In genomic region chr6:18154507-18155272, GRCh38 we compare ENCODE assay signal across 1 cellular context.
TF ChIP-seq lines count a peak whose summit lies in the region.

TPMT (minus strand) TSS chr6:18155077; CDS start chr6:18149127, 5,950 bp downstream.

TF ChIP-seq in HepG2, 621 proteins besides CTCF, POLR2A, EP300 and RAD21 (continued from another document and continues in another):
- TF ChIP-seq, protein P1, sequence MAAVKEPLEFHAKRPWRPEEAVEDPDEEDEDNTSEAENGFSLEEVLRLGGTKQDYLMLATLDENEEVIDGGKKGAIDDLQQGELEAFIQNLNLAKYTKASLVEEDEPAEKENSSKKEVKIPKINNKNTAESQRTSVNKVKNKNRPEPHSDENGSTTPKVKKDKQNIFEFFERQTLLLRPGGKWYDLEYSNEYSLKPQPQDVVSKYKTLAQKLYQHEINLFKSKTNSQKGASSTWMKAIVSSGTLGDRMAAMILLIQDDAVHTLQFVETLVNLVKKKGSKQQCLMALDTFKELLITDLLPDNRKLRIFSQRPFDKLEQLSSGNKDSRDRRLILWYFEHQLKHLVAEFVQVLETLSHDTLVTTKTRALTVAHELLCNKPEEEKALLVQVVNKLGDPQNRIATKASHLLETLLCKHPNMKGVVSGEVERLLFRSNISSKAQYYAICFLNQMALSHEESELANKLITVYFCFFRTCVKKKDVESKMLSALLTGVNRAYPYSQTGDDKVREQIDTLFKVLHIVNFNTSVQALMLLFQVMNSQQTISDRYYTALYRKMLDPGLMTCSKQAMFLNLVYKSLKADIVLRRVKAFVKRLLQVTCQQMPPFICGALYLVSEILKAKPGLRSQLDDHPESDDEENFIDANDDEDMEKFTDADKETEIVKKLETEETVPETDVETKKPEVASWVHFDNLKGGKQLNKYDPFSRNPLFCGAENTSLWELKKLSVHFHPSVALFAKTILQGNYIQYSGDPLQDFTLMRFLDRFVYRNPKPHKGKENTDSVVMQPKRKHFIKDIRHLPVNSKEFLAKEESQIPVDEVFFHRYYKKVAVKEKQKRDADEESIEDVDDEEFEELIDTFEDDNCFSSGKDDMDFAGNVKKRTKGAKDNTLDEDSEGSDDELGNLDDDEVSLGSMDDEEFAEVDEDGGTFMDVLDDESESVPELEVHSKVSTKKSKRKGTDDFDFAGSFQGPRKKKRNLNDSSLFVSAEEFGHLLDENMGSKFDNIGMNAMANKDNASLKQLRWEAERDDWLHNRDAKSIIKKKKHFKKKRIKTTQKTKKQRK (IDR thresholded peaks at IDR 0.05; ENCODE audit: low read length), result no peak
- no peak for TF ChIP-seq ZXDC (CRISPR knock-in tag; IDR thresholded peaks at IDR 0.05)
- TF ChIP-seq, protein P2, sequence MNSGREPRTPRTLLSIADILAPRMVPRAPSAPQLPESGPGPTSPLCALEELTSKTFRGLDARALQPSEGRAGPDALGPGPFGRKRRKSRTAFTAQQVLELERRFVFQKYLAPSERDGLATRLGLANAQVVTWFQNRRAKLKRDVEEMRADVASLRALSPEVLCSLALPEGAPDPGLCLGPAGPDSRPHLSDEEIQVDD (CRISPR knock-in tag; IDR thresholded peaks at IDR 0.05; ENCODE audit: borderline replicate concordance), result no peak
- TF ChIP-seq ZNF589 (CRISPR knock-in tag; conservative IDR thresholded peaks at IDR 0.05), result no peak; the same call in 1 of the 2 replicates
- TF ChIP-seq STAG1 (CRISPR knock-in tag; IDR thresholded peaks at IDR 0.05), result no peak
- no peak for TF ChIP-seq DPF2 (CRISPR knock-in tag; IDR thresholded peaks at IDR 0.05; ENCODE audit: borderline replicate concordance, low read depth)
- TF ChIP-seq ZBTB8A (CRISPR knock-in tag; IDR thresholded peaks at IDR 0.05; ENCODE audit: borderline replicate concordance, low read depth), result no peak
- TF ChIP-seq MYNN (CRISPR knock-in tag; IDR thresholded peaks at IDR 0.05; ENCODE audit: low read depth), result no peak
- TF ChIP-seq SOX5 (CRISPR knock-in tag; IDR thresholded peaks at IDR 0.05; ENCODE audit: borderline replicate concordance), result no peak
- TF ChIP-seq MTA1 (CRISPR knock-in tag; IDR thresholded peaks at IDR 0.05; ENCODE audit: borderline replicate concordance), result no peak
- no peak for TF ChIP-seq ZKSCAN8 (CRISPR knock-in tag; IDR thresholded peaks at IDR 0.05; ENCODE audit: borderline replicate concordance)
- no peak for TF ChIP-seq NCOA5 (CRISPR knock-in tag; IDR thresholded peaks at IDR 0.05)
- no peak for TF ChIP-seq JUN (CRISPR knock-in tag; IDR thresholded peaks at IDR 0.05)
- TF ChIP-seq, protein P3, sequence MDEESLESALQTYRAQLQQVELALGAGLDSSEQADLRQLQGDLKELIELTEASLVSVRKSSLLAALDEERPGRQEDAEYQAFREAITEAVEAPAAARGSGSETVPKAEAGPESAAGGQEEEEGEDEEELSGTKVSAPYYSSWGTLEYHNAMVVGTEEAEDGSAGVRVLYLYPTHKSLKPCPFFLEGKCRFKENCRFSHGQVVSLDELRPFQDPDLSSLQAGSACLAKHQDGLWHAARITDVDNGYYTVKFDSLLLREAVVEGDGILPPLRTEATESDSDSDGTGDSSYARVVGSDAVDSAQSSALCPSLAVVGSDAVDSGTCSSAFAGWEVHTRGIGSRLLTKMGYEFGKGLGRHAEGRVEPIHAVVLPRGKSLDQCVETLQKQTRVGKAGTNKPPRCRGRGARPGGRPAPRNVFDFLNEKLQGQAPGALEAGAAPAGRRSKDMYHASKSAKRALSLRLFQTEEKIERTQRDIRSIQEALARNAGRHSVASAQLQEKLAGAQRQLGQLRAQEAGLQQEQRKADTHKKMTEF (CRISPR knock-in tag; IDR thresholded peaks at IDR 0.05), result peak; percentile 66
- TF ChIP-seq NR2F2 (IDR thresholded peaks at IDR 0.05; ENCODE audit: borderline replicate concordance, low read depth), result 0 out of 2 replicates have a peak, but pooled peaks have one; percentile 18
- no peak for TF ChIP-seq IKZF1 (IDR thresholded peaks at IDR 0.05)
- TF ChIP-seq ZSCAN21 (CRISPR knock-in tag; IDR thresholded peaks at IDR 0.05; ENCODE audit: borderline replicate concordance), result no peak; the same call in 1 of the 2 replicates
- TF ChIP-seq SIX4 (CRISPR knock-in tag; IDR thresholded peaks at IDR 0.05), result no peak
- no peak for TF ChIP-seq ZNF782 (CRISPR knock-in tag; IDR thresholded peaks at IDR 0.05; ENCODE audit: borderline replicate concordance)
- TF ChIP-seq ZNF549 (CRISPR knock-in tag; IDR thresholded peaks at IDR 0.05), result no peak
- TF ChIP-seq, protein P4, sequence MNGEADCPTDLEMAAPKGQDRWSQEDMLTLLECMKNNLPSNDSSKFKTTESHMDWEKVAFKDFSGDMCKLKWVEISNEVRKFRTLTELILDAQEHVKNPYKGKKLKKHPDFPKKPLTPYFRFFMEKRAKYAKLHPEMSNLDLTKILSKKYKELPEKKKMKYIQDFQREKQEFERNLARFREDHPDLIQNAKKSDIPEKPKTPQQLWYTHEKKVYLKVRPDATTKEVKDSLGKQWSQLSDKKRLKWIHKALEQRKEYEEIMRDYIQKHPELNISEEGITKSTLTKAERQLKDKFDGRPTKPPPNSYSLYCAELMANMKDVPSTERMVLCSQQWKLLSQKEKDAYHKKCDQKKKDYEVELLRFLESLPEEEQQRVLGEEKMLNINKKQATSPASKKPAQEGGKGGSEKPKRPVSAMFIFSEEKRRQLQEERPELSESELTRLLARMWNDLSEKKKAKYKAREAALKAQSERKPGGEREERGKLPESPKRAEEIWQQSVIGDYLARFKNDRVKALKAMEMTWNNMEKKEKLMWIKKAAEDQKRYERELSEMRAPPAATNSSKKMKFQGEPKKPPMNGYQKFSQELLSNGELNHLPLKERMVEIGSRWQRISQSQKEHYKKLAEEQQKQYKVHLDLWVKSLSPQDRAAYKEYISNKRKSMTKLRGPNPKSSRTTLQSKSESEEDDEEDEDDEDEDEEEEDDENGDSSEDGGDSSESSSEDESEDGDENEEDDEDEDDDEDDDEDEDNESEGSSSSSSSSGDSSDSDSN (CRISPR knock-in tag; IDR thresholded peaks at IDR 0.05), result no peak
- TF ChIP-seq NFYC (CRISPR knock-in tag; IDR thresholded peaks at IDR 0.05), result peak; percentile 39; the same call in 1 of the 2 replicates
- no peak; the same call in 1 of the 2 replicates for TF ChIP-seq SNAPC2 (CRISPR knock-in tag; IDR thresholded peaks at IDR 0.05)
- TF ChIP-seq ZNF17 (CRISPR knock-in tag; IDR thresholded peaks at IDR 0.05), result no peak
- no peak for TF ChIP-seq THAP7 (CRISPR knock-in tag; IDR thresholded peaks at IDR 0.05)
- TF ChIP-seq FOXC1 (CRISPR knock-in tag; IDR thresholded peaks at IDR 0.05; ENCODE audit: borderline replicate concordance), result peak; percentile 46; the same call in 1 of the 2 replicates
- TF ChIP-seq HHEX (CRISPR knock-in tag; IDR thresholded peaks at IDR 0.05), result no peak
- no peak for TF ChIP-seq NKX3-1 (CRISPR knock-in tag; IDR thresholded peaks at IDR 0.05)
- TF ChIP-seq KLF6 (CRISPR knock-in tag; IDR thresholded peaks at IDR 0.05), result 0 out of 2 replicates have a peak, but pooled peaks have one; percentile 32
- TF ChIP-seq RERE (CRISPR knock-in tag; IDR thresholded peaks at IDR 0.05; ENCODE audit: low read depth), result no peak
- TF ChIP-seq ZKSCAN1 (IDR thresholded peaks at IDR 0.05; ENCODE audit: low read length), result no peak
- TF ChIP-seq, protein P5, sequence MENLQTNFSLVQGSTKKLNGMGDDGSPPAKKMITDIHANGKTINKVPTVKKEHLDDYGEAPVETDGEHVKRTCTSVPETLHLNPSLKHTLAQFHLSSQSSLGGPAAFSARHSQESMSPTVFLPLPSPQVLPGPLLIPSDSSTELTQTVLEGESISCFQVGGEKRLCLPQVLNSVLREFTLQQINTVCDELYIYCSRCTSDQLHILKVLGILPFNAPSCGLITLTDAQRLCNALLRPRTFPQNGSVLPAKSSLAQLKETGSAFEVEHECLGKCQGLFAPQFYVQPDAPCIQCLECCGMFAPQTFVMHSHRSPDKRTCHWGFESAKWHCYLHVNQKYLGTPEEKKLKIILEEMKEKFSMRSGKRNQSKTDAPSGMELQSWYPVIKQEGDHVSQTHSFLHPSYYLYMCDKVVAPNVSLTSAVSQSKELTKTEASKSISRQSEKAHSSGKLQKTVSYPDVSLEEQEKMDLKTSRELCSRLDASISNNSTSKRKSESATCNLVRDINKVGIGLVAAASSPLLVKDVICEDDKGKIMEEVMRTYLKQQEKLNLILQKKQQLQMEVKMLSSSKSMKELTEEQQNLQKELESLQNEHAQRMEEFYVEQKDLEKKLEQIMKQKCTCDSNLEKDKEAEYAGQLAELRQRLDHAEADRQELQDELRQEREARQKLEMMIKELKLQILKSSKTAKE (CRISPR knock-in tag; IDR thresholded peaks at IDR 0.05; ENCODE audit: borderline replicate concordance), result no peak
- TF ChIP-seq PITX1 (CRISPR knock-in tag; IDR thresholded peaks at IDR 0.05), result peak; percentile 66
- TF ChIP-seq ZFP36L1 (CRISPR knock-in tag; IDR thresholded peaks at IDR 0.05), result 0 out of 2 replicates have a peak, but pooled peaks have one; percentile 53
- TF ChIP-seq, protein P6, sequence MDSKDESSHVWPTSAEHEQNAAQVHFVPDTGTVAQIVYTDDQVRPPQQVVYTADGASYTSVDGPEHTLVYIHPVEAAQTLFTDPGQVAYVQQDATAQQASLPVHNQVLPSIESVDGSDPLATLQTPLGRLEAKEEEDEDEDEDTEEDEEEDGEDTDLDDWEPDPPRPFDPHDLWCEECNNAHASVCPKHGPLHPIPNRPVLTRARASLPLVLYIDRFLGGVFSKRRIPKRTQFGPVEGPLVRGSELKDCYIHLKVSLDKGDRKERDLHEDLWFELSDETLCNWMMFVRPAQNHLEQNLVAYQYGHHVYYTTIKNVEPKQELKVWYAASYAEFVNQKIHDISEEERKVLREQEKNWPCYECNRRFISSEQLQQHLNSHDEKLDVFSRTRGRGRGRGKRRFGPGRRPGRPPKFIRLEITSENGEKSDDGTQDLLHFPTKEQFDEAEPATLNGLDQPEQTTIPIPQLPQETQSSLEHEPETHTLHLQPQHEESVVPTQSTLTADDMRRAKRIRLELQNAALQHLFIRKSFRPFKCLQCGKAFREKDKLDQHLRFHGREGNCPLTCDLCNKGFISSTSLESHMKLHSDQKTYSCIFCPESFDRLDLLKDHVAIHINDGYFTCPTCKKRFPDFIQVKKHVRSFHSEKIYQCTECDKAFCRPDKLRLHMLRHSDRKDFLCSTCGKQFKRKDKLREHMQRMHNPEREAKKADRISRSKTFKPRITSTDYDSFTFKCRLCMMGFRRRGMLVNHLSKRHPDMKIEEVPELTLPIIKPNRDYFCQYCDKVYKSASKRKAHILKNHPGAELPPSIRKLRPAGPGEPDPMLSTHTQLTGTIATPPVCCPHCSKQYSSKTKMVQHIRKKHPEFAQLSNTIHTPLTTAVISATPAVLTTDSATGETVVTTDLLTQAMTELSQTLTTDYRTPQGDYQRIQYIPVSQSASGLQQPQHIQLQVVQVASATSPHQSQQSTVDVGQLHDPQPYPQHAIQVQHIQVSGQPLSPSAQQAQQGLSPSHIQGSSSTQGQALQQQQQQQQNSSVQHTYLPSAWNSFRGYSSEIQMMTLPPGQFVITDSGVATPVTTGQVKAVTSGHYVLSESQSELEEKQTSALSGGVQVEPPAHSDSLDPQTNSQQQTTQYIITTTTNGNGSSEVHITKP (CRISPR knock-in tag; IDR thresholded peaks at IDR 0.05; ENCODE audit: low read depth), result 0 out of 2 replicates have a peak, but pooled peaks have one; percentile 33
- TF ChIP-seq SP2 (CRISPR knock-in tag; IDR thresholded peaks at IDR 0.05), result peak; percentile 30; the same call in 1 of the 2 replicates
- no peak for TF ChIP-seq XBP1 (CRISPR knock-in tag; IDR thresholded peaks at IDR 0.05)
